ENCODE assay signal across 11 cellular contexts in the genomic region with DNA sequence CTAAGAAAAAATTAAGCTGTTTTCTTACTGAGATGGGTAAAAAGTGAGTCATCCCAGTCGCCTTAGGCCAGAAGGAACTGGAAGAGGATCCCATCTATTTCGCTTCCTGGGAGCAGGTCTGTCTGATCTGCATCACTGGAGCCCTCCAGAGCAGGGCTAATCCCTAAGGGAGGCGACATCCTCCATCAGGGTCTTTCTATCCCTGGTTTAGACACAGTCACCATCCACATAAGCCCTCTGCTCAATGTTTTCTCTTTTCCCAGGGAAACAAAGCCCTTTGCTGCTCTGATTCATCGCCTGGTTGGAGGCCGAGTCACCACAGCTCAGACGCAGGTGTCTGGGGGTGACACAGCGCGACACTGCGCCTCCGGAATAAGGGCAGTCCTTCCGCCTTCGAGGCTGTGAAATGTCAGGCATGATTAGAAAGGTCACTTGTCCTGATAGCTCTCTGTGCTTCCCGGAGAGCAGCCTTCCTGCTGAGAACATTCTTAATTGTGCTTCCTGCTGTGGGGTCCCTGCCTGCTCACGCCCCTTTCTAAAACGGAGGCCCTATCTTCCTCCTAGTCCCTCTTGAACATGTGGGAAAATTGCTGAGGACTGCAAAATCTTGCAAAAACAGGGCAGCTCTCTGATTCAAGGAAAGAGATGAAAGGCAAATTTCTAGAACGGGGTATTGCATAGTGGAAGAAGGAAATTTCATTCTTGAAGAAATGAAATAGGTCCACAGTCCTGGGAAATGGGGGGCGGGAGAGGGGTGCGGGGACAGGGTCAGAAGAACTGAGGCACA. TPM values are rescaled to one million over a fixed set of nuclear protein-coding genes. Genes with fewer than 3 reads are reported as not detected.
DNase-seq lines count a peak whose midpoint lies in the region; ATAC-seq, FAIRE-seq and TF ChIP-seq lines count a peak whose summit lies in the region.
"Had no signal": no experiment of that assay in that cellular context is flagged by ENCODE, and none has a peak within 500 bp of the region (broad histone marks: within the 10 kb centered on the region; RNA-seq: fewer than 3 reads in every experiment).

No MANE protein-coding gene starts in this region.

- H3F3A ChIP-seq in PC-3 (ENCODE audit: low read length, unreplicated experiment), result peaks cover 6% of the 10 kb centered on the region
- peaks cover 53% of the 10 kb centered on the region for H3F3A ChIP-seq in neural progenitor cell (ENCODE audit: low read depth)

- peaks cover 25% of the 10 kb centered on the region for H3K4me1 ChIP-seq in PC-3 (ENCODE audit: insufficient read depth, low read length)
- peaks cover 68% of the 10 kb centered on the region for H3K4me1 ChIP-seq in neural progenitor cell

- no peaks in the 10 kb centered on the region for H3K9me2 ChIP-seq in PC-3 (replicated peaks; ENCODE audit: low read length)

- H3K9ac ChIP-seq in PC-3 (ENCODE audit: low read length) (peak overlapping the region; percentile 61), neural progenitor cell (no peak overlapping the region)

- H3K27ac ChIP-seq in PC-3 (ENCODE audit: low read length), result peak overlapping the region; percentile 91
- peak overlapping the region; percentile 33 for H3K27ac ChIP-seq in neural progenitor cell

- TF ChIP-seq CTCF in PC-3 (conservative IDR thresholded peaks at IDR 0.05; ENCODE audit: low read depth, low read length), result no peak
- TF ChIP-seq CTCF in endothelial cell (IDR thresholded peaks at IDR 0.05; ENCODE audit: unreplicated experiment), result no peak
- no peak for TF ChIP-seq CTCF in neural progenitor cell (IDR thresholded peaks at IDR 0.05)

- H2AFZ ChIP-seq in PC-3 (ENCODE audit: low read length), result peak overlapping the region; percentile 72
- H2AFZ ChIP-seq in neural progenitor cell (replicated peaks), result no peak overlapping the region

- 0 out of 2 replicates have a peak, but pooled peaks have one; percentile 7 for TF ChIP-seq POLR2A in H54 (IDR thresholded peaks at IDR 0.05; ENCODE audit: low read depth, low read length)

- POLR2A ChIA-PET in PC-3 (lab: Charles Lee; ENCODE audit: unreplicated experiment), result no interaction called here

- H3K4me3 Mint-ChIP-seq in endothelial cell (ENCODE audit: unreplicated experiment), result no peak overlapping the region
- H3K4me3 Mint-ChIP-seq in neural progenitor cell, result peak overlapping the region; percentile 24

- DNase-seq in H54 (ENCODE audit: insufficient read length, low spot score), result peak; percentile 41
- peak; percentile 81 for DNase-seq in PC-3
- DNase-seq in endothelial cell (ENCODE audit: low spot score), result no peak
- peak; percentile 84 for DNase-seq in neural progenitor cell (ENCODE audit: low spot score)
- DNase-seq in NCI-H1436 (lab: John Stamatoyannopoulos, UW), result no peak
- DNase-seq in ureter (ENCODE audit: low spot score), result no peak
- DNase-seq: activated CD4-positive, CD25-positive, alpha-beta regulatory T cell; caudate nucleus; NCI-H1930 had no signal

- H3K4me2 ChIP-seq in PC-3 (ENCODE audit: low read length) (peak overlapping the region; percentile 85), neural progenitor cell (peak overlapping the region; percentile 58)

- no peaks in the 10 kb centered on the region for H4K20me1 ChIP-seq in PC-3 (ENCODE audit: low read length)
- H4K20me1 ChIP-seq in neural progenitor cell (ENCODE audit: low read depth), result no peaks in the 10 kb centered on the region

- H3K27ac Mint-ChIP-seq in endothelial cell (ENCODE audit: unreplicated experiment) (peak overlapping the region; percentile 58), neural progenitor cell (peak overlapping the region; percentile 37)

- no peaks in the 10 kb centered on the region for H3K79me2 ChIP-seq in PC-3 (ENCODE audit: low read length)
- H3K79me2 ChIP-seq in neural progenitor cell (ENCODE audit: low read depth), result no peaks in the 10 kb centered on the region

- H3K9me3 ChIP-seq in PC-3 (ENCODE audit: low read length), result no peaks in the 10 kb centered on the region
- no peaks in the 10 kb centered on the region for H3K9me3 ChIP-seq in neural progenitor cell (ENCODE audit: low read depth)

- H3K36me3 Mint-ChIP-seq in endothelial cell (ENCODE audit: low read depth, unreplicated experiment), result no peaks in the 10 kb centered on the region
- no peaks in the 10 kb centered on the region for H3K36me3 Mint-ChIP-seq in neural progenitor cell

- CTCF ChIA-PET in PC-3 (lab: Charles Lee), result interaction anchor here (0.6 kb wide), 2 partner anchors 63 to 93 kb away, joined by 3 read pairs; no protein-coding TSS in a partner anchor

- H3K4me3 ChIP-seq in PC-3 (ENCODE audit: low read length), result peak overlapping the region; percentile 58
- H3K4me3 ChIP-seq in neural progenitor cell, result no peak overlapping the region

- intact Hi-C loops in PC-3 (cut with micrococcal nuclease), result loop anchor here (5.0 to 10.0 kb wide), 2 partner anchors 56 to 179 kb away; a partner anchor contains a TSS

- H3K36me3 ChIP-seq in PC-3 (ENCODE audit: low read depth, low read length) (no peaks in the 10 kb centered on the region), neural progenitor cell (no peaks in the 10 kb centered on the region)

- H3K27me3 Mint-ChIP-seq in endothelial cell (ENCODE audit: unreplicated experiment) (peaks cover 4% of the 10 kb centered on the region), neural progenitor cell (ENCODE audit: insufficient read depth, low read depth) (peaks cover 2% of the 10 kb centered on the region)

- H3K9me3 Mint-ChIP-seq in endothelial cell (ENCODE audit: unreplicated experiment) (no peaks in the 10 kb centered on the region), neural progenitor cell (no peaks in the 10 kb centered on the region)

- BruUV-seq in PC-3 (replicated peaks; lab: Mats Ljungman, UMichigan), result no TSS peak

- peak; percentile 86 for FAIRE-seq in H54 (lab: Jason Lieb, UNC)

- no peaks in the 10 kb centered on the region for H3K27me3 ChIP-seq in PC-3 (ENCODE audit: low read length)
- no peaks in the 10 kb centered on the region for H3K27me3 ChIP-seq in neural progenitor cell

- peaks cover 26% of the 10 kb centered on the region for H3K4me1 Mint-ChIP-seq in endothelial cell (ENCODE audit: unreplicated experiment)
- peaks cover 47% of the 10 kb centered on the region for H3K4me1 Mint-ChIP-seq in neural progenitor cell

- ATAC-seq in PC-3 (peak; percentile 89), HG02759 (IDR thresholded peaks at IDR 0.05; ENCODE audit: unreplicated experiment) (no peak)

RNA-seq across cellular contexts. Expression of a gene that starts 56.3 kb away (rescaled TPM):
- total RNA-seq in PC-3 (2014; rRNA removed), result 1.9 and 3.7 TPM in 2 replicates
- total RNA-seq in endothelial cell (ENCODE audit: unreplicated experiment), result 0.46 TPM
- total RNA-seq in neural progenitor cell (ENCODE audit: low replicate concordance), result 0.26 and 0.46 TPM in 2 replicates
- total RNA-seq in ureter, result not detected
- total RNA-seq: mononuclear cell had no signal

Comparison
In these comparisons a context has a peak if more than half of its experiments do, and no peak if none do; other contexts are left out.
1. DNase-seq: peak in H54 (single experiment), PC-3 (single experiment) and neural progenitor cell (single experiment); none in endothelial cell (single experiment), NCI-H1436 (single experiment) and ureter (single experiment).